In the genomic region with DNA sequence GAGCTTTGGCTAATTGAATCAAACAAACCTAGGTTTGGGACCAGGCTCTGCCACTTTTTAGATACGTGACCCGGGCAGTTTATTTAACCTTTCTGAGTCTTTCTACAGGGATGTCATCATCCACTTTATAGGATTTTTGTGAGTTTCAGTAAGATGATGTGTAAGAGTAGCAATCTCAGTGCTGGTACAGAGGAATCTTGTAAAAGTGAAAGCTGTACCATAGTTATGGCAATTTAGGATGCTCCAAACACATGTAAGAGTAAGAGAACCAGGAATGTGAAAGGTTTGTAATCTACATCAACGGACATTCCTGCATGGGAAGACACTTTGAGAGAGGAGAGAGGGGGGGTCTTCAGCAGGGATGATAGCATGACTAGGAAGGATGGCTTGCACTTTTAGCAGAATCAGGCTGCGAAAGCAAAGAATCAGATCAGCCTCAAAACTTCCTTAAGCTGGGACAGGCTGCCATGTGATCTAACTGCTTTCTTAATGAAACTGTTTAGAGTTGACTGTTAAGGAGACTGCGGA, we compare ENCODE assay signal across 8 cellular contexts. TPM values are rescaled to one million over a fixed set of nuclear protein-coding genes. Genes with fewer than 3 reads are reported as not detected.
DNase-seq lines count a peak whose midpoint lies in the region; ATAC-seq and TF ChIP-seq lines count a peak whose summit lies in the region.

No MANE protein-coding gene starts in this region.

- H3K4ac ChIP-seq in trophoblast cell (ENCODE audit: low read depth, low read length) = peak overlapping the region; percentile 80

- intact Hi-C loops in PC-9 (cut with micrococcal nuclease; ENCODE audit: unreplicated experiment) (loop anchor here (2.0 to 10.0 kb wide), 2 partner anchors 38 to 352 kb away; partner anchors contain the start of genes ACTR1A and SUFU), esophagus squamous epithelium (cut with DNase I) (no loop called here)

- H3K4me3 ChIP-seq in DOHH2 (ENCODE audit: low read length) = peak overlapping the region; percentile 94
- H3K4me3 ChIP-seq in PC-9 = peak overlapping the region; percentile 76
- peak overlapping the region; percentile 71 to 92 (median 73) for H3K4me3 ChIP-seq in esophagus squamous epithelium
- no peak overlapping the region for H3K4me3 ChIP-seq in trophoblast cell (ENCODE audit: low read depth, low read length)

- POLR2A ChIA-PET in PC-9 (lab: Charles Lee; ENCODE audit: unreplicated experiment) = no interaction called here

- H2BK5ac ChIP-seq in trophoblast cell (ENCODE audit: low read depth, low read length, poor library complexity) = no peak overlapping the region

- CTCF ChIA-PET in PC-9 (lab: Charles Lee) = no interaction called here

- H3K4me1 ChIP-seq in DOHH2 (ENCODE audit: control insufficient read depth, low read length) = peaks cover 46% of the 10 kb centered on the region
- H3K4me1 ChIP-seq in PC-9 (replicated peaks; ENCODE audit: insufficient read depth) = peaks cover 32% of the 10 kb centered on the region
- peaks cover 8 to 41% (median 17%) of the 10 kb centered on the region in 3 donors for H3K4me1 ChIP-seq in esophagus squamous epithelium
- peaks cover 8 to 11% of the 10 kb centered on the region in 2 experiments for H3K4me1 ChIP-seq in trophoblast cell (ENCODE audit: control insufficient read depth in 1 of 2, insufficient read depth in 2 of 2, low read length in 2 of 2)

- ATAC-seq in HG02759 (IDR thresholded peaks at IDR 0.05; ENCODE audit: unreplicated experiment) = no peak

- no peaks in the 10 kb centered on the region for H3K27me3 ChIP-seq in DOHH2 (ENCODE audit: control insufficient read depth, low read length)
- no peaks in the 10 kb centered on the region for H3K27me3 ChIP-seq in PC-9 (ENCODE audit: insufficient read depth, low read depth)
- no peaks in the 10 kb centered on the region for H3K27me3 ChIP-seq in esophagus squamous epithelium
- H3K27me3 ChIP-seq in trophoblast cell (ENCODE audit: insufficient read depth, low read length) = no peaks in the 10 kb centered on the region

- H3K79me1 ChIP-seq in trophoblast cell (ENCODE audit: low read length) = peaks cover 5% of the 10 kb centered on the region

- H3K4me2 ChIP-seq in DOHH2 (ENCODE audit: low read length) (peak overlapping the region; percentile 90), PC-9 (peak overlapping the region; percentile 98), trophoblast cell (ENCODE audit: low read length) (peak overlapping the region; percentile 67)

- H3F3A ChIP-seq in DOHH2 (ENCODE audit: control insufficient read depth, insufficient read depth) = peaks cover 27% of the 10 kb centered on the region
- peaks cover 50% of the 10 kb centered on the region for H3F3A ChIP-seq in PC-9 (ENCODE audit: insufficient read depth, low read depth)

- H2AK5ac ChIP-seq in trophoblast cell (ENCODE audit: low read length) = no peak overlapping the region

- DNase-seq in PC-9 = no peak
- DNase-seq in esophagus squamous epithelium (lab: John Stamatoyannopoulos, UW) = no peak
- peak in 1 of 2 donors; percentile 9 for DNase-seq in trophoblast cell
- no peak for DNase-seq in NCI-H82 treated with DMSO at 0.1 percent for 48 hours (lab: John Stamatoyannopoulos, UW; ENCODE audit: unreplicated experiment)
- no peak for DNase-seq in SHP77 treated with DMSO at 0.1 percent for 48 hours (lab: John Stamatoyannopoulos, UW)
- no peak for DNase-seq in RPMI8226

- no peak overlapping the region for H3K18ac ChIP-seq in trophoblast cell (ENCODE audit: low read length)

- H3K27ac ChIP-seq in DOHH2 (ENCODE audit: low read depth, low read length) (peak overlapping the region; percentile 49), PC-9 (peak overlapping the region; percentile 98), esophagus squamous epithelium (peak overlapping the region; percentile 84 to 96 (median 88)), trophoblast cell (ENCODE audit: low read depth, low read length) (no peak overlapping the region)

- H3K36me3 ChIP-seq in DOHH2 (ENCODE audit: control insufficient read depth, low read length) (peaks cover 95% of the 10 kb centered on the region), PC-9 (ENCODE audit: low read depth) (peaks cover 10% of the 10 kb centered on the region), esophagus squamous epithelium (peaks cover 14 to 68% (median 26%) of the 10 kb centered on the region in 3 donors), trophoblast cell (ENCODE audit: control insufficient read depth in 1 of 2, insufficient read depth in 2 of 2, low read length in 2 of 2) (peaks cover 28 to 48% of the 10 kb centered on the region in 2 experiments)

- 15 to 23% methylated on average over 5 of the region's 5 CpGs for WGBS in esophagus squamous epithelium, 2 donors
- WGBS in trophoblast cell (ENCODE audit: extremely low coverage, insufficient coverage, insufficient read length) = no CpG with 5 or more reads among the region's 5 CpGs

- no peak overlapping the region for H4K8ac ChIP-seq in trophoblast cell (ENCODE audit: low read depth, low read length)

- H3K79me2 ChIP-seq in DOHH2 (ENCODE audit: control insufficient read depth, low read length) = peaks cover 70% of the 10 kb centered on the region
- H3K79me2 ChIP-seq in PC-9 (ENCODE audit: low read depth) = peaks cover 54% of the 10 kb centered on the region
- H3K79me2 ChIP-seq in trophoblast cell (ENCODE audit: control insufficient read depth, insufficient read depth, low read length, poor library complexity) = peaks cover 10% of the 10 kb centered on the region

- BruUV-seq in PC-9 (replicated peaks; lab: Mats Ljungman, UMichigan) = no TSS peak

- TF ChIP-seq CTCF in DOHH2 (IDR thresholded peaks at IDR 0.05; ENCODE audit: low read depth, low read length, poor library complexity, severe bottlenecking) = no peak
- TF ChIP-seq CTCF in PC-9 (conservative IDR thresholded peaks at IDR 0.05) = no peak
- TF ChIP-seq CTCF in esophagus squamous epithelium (IDR thresholded peaks at IDR 0.05) = no peak

- H4K20me1 ChIP-seq in DOHH2 (ENCODE audit: control insufficient read depth, insufficient read depth, low read depth, low read length) (peaks cover 17% of the 10 kb centered on the region), PC-9 (ENCODE audit: insufficient read depth) (peaks cover 31% of the 10 kb centered on the region)

- H3K9me3 ChIP-seq in DOHH2 (ENCODE audit: control insufficient read depth, insufficient read depth, low read length) (no peaks in the 10 kb centered on the region), PC-9 (ENCODE audit: insufficient read depth, low read depth) (no peaks in the 10 kb centered on the region), esophagus squamous epithelium (no peaks in the 10 kb centered on the region), trophoblast cell (ENCODE audit: insufficient read depth, low read depth, low read length) (no peaks in the 10 kb centered on the region)

- H2AFZ ChIP-seq in PC-9 (no peak overlapping the region), trophoblast cell (ENCODE audit: insufficient read depth, low read length, poor library complexity) (no peak overlapping the region)

- no peak overlapping the region for H3K23ac ChIP-seq in trophoblast cell (ENCODE audit: low read length)

- no peak overlapping the region for H4K91ac ChIP-seq in trophoblast cell (ENCODE audit: low read depth, low read length)

- TF ChIP-seq POLR2A in esophagus squamous epithelium (IDR thresholded peaks at IDR 0.05) = no peak

- no peak overlapping the region for H2BK120ac ChIP-seq in trophoblast cell (ENCODE audit: insufficient read depth, low read length, poor library complexity)

- no peaks in the 10 kb centered on the region for H3K9me2 ChIP-seq in DOHH2 (replicated peaks; ENCODE audit: control insufficient read depth, low read length)
- no peaks in the 10 kb centered on the region for H3K9me2 ChIP-seq in PC-9 (ENCODE audit: insufficient read depth)

- H3K9ac ChIP-seq in trophoblast cell (ENCODE audit: low read length) = peak overlapping the region; percentile 42

- H4K12ac ChIP-seq in trophoblast cell (ENCODE audit: low read depth, low read length) = no peak overlapping the region

- no peak overlapping the region for H3K14ac ChIP-seq in trophoblast cell (ENCODE audit: low read length)

- H2BK12ac ChIP-seq in trophoblast cell (ENCODE audit: low read length) = no peak overlapping the region

RNA-seq across cellular contexts. Expression of gene NOLC1, which starts 1.0 kb away (rescaled TPM):
- total RNA-seq in PC-9 (2021) = 58.3 and 59.5 TPM in 2 replicates
- 10 to 100 TPM; 38.6 to 90.6 (median 83.4) TPM for total RNA-seq in esophagus squamous epithelium
- polyA plus RNA-seq in trophoblast cell (2013) = 106 and 114 TPM in 2 replicates

RNA-seq across cellular contexts. Expression of gene PPRC1, which starts 20.3 kb away (rescaled TPM):
- 22.9 and 25.1 TPM in 2 replicates for total RNA-seq in PC-9 (2021)
- 10 to 100 TPM; 10.5 to 29.9 (median 27.2) TPM for total RNA-seq in esophagus squamous epithelium
- 41.1 and 41.5 TPM in 2 replicates for polyA plus RNA-seq in trophoblast cell (2013)

RNA-seq across cellular contexts. Expression of gene LDB1, which starts 33.0 kb away (rescaled TPM):
- 31.2 and 38.5 TPM in 2 replicates for total RNA-seq in PC-9 (2021)
- 10 to 100 TPM; 26.2 to 54.0 (median 27.3) TPM for total RNA-seq in esophagus squamous epithelium
- 69.8 and 70.9 TPM in 2 replicates for polyA plus RNA-seq in trophoblast cell (2013)
